Comparison of ENCODE assay signal across 8 cellular contexts in the genomic region with DNA sequence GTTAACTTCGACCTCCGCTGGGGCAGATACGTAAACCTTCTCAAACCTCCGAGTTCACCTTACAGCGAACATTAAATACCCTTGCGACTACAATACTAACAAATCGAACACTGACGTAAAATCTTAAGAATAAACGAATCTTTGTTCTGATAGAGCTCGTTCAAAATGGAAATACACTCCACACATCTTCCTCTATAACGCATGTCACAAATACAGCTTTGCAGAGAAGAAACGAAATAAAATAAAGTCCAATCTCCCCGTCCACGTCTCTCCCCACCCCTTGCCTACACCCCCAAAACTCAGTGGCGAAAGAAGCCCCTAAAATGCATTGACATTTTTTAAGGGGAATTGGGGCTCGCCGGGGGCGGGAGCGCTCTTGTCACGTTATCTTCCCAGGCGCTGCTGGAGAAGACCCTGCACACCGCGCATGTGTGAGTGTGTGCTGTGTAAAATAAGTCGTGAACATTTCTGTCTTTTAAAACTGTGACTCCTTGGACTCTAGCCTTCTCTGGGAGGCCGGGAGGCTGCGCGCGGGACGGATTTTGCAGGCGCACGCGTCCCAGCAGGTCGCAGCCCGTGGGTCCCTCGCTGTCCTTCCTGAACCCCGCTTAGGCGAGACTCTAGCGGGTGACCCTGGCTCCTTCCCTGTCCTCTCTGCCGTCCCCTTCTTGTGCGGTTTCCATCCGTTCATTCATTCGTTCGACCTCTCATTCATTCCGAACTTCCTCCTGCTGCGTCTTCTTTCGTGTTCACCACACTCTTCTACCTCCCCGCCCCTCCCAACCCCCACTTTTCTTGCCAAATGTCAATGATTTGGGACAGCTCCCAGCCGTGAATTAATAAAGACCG. TPM values are rescaled to one million over a fixed set of nuclear protein-coding genes. Genes with fewer than 3 reads are reported as not detected.
A peak's percentile ranks its signal among the peaks of the same experiment; 100 is the strongest.
DNase-seq lines count a peak whose midpoint lies in the region; ATAC-seq, FAIRE-seq and TF ChIP-seq lines count a peak whose summit lies in the region.

No MANE protein-coding gene starts in this region.

- no peak for DNase-seq in activated naive CD4-positive, alpha-beta T cell treated with anti-CD3 and anti-CD28 coated beads, Interleukin-2, amount 10 ng/mL, durations not matched to agents 7 days and 5 days
- DNase-seq in activated naive CD4-positive, alpha-beta T cell treated with anti-CD3 and anti-CD28 coated beads, Interleukin-2, amount 50 U/mL, for 72 hours (ENCODE audit: low spot score in 2 of 2), result no peak
- no peak for DNase-seq in activated T-cell treated with anti-CD3 and anti-CD28 coated beads, Interleukin-2, amount 50 U/mL, for 4 hours
- no peak for DNase-seq in thoracic aorta (ENCODE audit: low spot score)
- no peak for DNase-seq in GM19239 (ENCODE audit: insufficient read length, low spot score)
- no peak for DNase-seq in stimulated activated CD4-positive, alpha-beta T cell treated with anti-CD3 and anti-CD28 coated beads, Interleukin-12 subunit alpha, Interleukin-12 subunit beta, amount 100 ng/mL, for 4 hours

- H3K36me3 Mint-ChIP-seq in activated naive CD4-positive, alpha-beta T cell treated with anti-CD3 and anti-CD28 coated beads, Interleukin-2, amount 10 ng/mL, durations not matched to agents 7 days and 5 days, result peaks cover 53% of the 10 kb centered on the region
- H3K36me3 Mint-ChIP-seq in activated naive CD4-positive, alpha-beta T cell treated with anti-CD3 and anti-CD28 coated beads, Interleukin-2, amount 50 U/mL, for 72 hours, result peaks cover 31 to 47% of the 10 kb centered on the region in 2 donors
- H3K36me3 Mint-ChIP-seq in activated T-cell treated with anti-CD3 and anti-CD28 coated beads, Interleukin-2, amount 50 U/mL, for 4 hours (ENCODE audit: insufficient read depth), result peaks cover 2% of the 10 kb centered on the region

- peak overlapping the region; percentile 54 for H3K4me3 ChIP-seq in thoracic aorta

- peaks cover 11% of the 10 kb centered on the region for H3K9me3 Mint-ChIP-seq in activated naive CD4-positive, alpha-beta T cell treated with anti-CD3 and anti-CD28 coated beads, Interleukin-2, amount 10 ng/mL, durations not matched to agents 7 days and 5 days
- peaks cover 5 to 7% of the 10 kb centered on the region in 2 donors for H3K9me3 Mint-ChIP-seq in activated naive CD4-positive, alpha-beta T cell treated with anti-CD3 and anti-CD28 coated beads, Interleukin-2, amount 50 U/mL, for 72 hours
- H3K9me3 Mint-ChIP-seq in activated T-cell treated with anti-CD3 and anti-CD28 coated beads, Interleukin-2, amount 50 U/mL, for 4 hours, result peaks cover 8% of the 10 kb centered on the region

- H3K9me3 ChIP-seq in thoracic aorta, result no peaks in the 10 kb centered on the region

- no peak for ATAC-seq in activated naive CD4-positive, alpha-beta T cell treated with anti-CD3 and anti-CD28 coated beads, Interleukin-2, amount 50 U/mL, for 72 hours
- ATAC-seq in activated T-cell treated with anti-CD3 and anti-CD28 coated beads, Interleukin-2, amount 50 U/mL, for 4 hours, result no peak
- no peak for ATAC-seq in thoracic aorta (ENCODE audit: insufficient number of reproducible peaks, low FRiP score, low read depth)
- ATAC-seq in HG03571 (IDR thresholded peaks at IDR 0.05; ENCODE audit: unreplicated experiment), result no peak

- peaks cover 79% of the 10 kb centered on the region for H3K4me1 Mint-ChIP-seq in activated naive CD4-positive, alpha-beta T cell treated with anti-CD3 and anti-CD28 coated beads, Interleukin-2, amount 10 ng/mL, durations not matched to agents 7 days and 5 days
- peaks cover 54% of the 10 kb centered on the region for H3K4me1 Mint-ChIP-seq in activated T-cell treated with anti-CD3 and anti-CD28 coated beads, Interleukin-2, amount 50 U/mL, for 4 hours (ENCODE audit: low read depth)

- H3K27me3 ChIP-seq in layer of hippocampus (ENCODE audit: control insufficient read depth, insufficient read depth, low read length), result peaks cover 54% of the 10 kb centered on the region
- H3K27me3 ChIP-seq in thoracic aorta (replicated peaks; ENCODE audit: insufficient read depth), result peaks cover 60% of the 10 kb centered on the region

- H3K27ac ChIP-seq in layer of hippocampus (ENCODE audit: low read depth, low read length) (peak overlapping the region; percentile 8), thoracic aorta (peak overlapping the region in 1 of 2 donors; percentile 21)

- H3K4me3 Mint-ChIP-seq in activated naive CD4-positive, alpha-beta T cell treated with anti-CD3 and anti-CD28 coated beads, Interleukin-2, amount 10 ng/mL, durations not matched to agents 7 days and 5 days, result peak overlapping the region; percentile 75
- H3K4me3 Mint-ChIP-seq in activated T-cell treated with anti-CD3 and anti-CD28 coated beads, Interleukin-2, amount 50 U/mL, for 4 hours, result peak overlapping the region; percentile 78

- FAIRE-seq in GM19239 (lab: Jason Lieb, UNC), result no peak

- peaks cover 16 to 49% of the 10 kb centered on the region in 2 donors for H3K4me1 ChIP-seq in thoracic aorta (ENCODE audit: control insufficient read depth in 1 of 2, low read depth in 2 of 2)

- TF ChIP-seq CTCF in thoracic aorta (IDR thresholded peaks at IDR 0.05), result no peak

- H3K36me3 ChIP-seq in thoracic aorta, result no peaks in the 10 kb centered on the region

- H3K27ac Mint-ChIP-seq in activated naive CD4-positive, alpha-beta T cell treated with anti-CD3 and anti-CD28 coated beads, Interleukin-2, amount 10 ng/mL, durations not matched to agents 7 days and 5 days, result peak overlapping the region; percentile 56
- peak overlapping the region in 1 of 2 donors; percentile 85 for H3K27ac Mint-ChIP-seq in activated naive CD4-positive, alpha-beta T cell treated with anti-CD3 and anti-CD28 coated beads, Interleukin-2, amount 50 U/mL, for 72 hours

- H3K27me3 Mint-ChIP-seq in activated naive CD4-positive, alpha-beta T cell treated with anti-CD3 and anti-CD28 coated beads, Interleukin-2, amount 10 ng/mL, durations not matched to agents 7 days and 5 days, result peaks cover 100% of the 10 kb centered on the region
- H3K27me3 Mint-ChIP-seq in activated T-cell treated with anti-CD3 and anti-CD28 coated beads, Interleukin-2, amount 50 U/mL, for 4 hours (ENCODE audit: low read depth), result peaks cover 89% of the 10 kb centered on the region

- CTCF ChIA-PET in activated naive CD4-positive, alpha-beta T cell treated with anti-CD3 and anti-CD28 coated beads, Interleukin-2, amount 10 ng/mL, durations not matched to agents 7 days and 5 days (lab: Charles Lee), result interaction anchor here (1.3 to 1.4 kb wide), 3 partner anchors 9 to 543 kb away, joined by 4 to 9 read pairs (median 4); no protein-coding TSS in a partner anchor

RNA-seq across cellular contexts. Expression of a gene that starts 2.4 kb away (rescaled TPM):
- total RNA-seq in activated naive CD4-positive, alpha-beta T cell treated with anti-CD3 and anti-CD28 coated beads, Interleukin-2, amount 50 U/mL, for 72 hours, result 10 to 100 TPM in 1 of 2 donors, not detected in 1; 25.1 TPM
- under 1 TPM in 2 of 3 donors, not detected in 1; 0.15 to 0.22 TPM for total RNA-seq in activated T-cell treated with anti-CD3 and anti-CD28 coated beads, Interleukin-2, amount 50 U/mL, for 4 hours
- 1 to 10 TPM; 5.0 to 7.5 TPM for total RNA-seq in thoracic aorta
